In genomic region chr5:116964438-116964837, GRCh38 we compare ENCODE assay signal across 20 cellular contexts.
DNase-seq lines count a peak whose midpoint lies in the region; ATAC-seq lines count a peak whose summit lies in the region.
"Had no signal": no experiment of that assay in that cellular context is flagged by ENCODE, and none has a peak within 500 bp of the region (broad histone marks: within the 10 kb centered on the region; RNA-seq: fewer than 3 reads in every experiment).

No MANE protein-coding gene starts in this region.

- in situ Hi-C loops in SK-MEL-5 (cut with HindIII; ENCODE audit: low pct_unique_long_range_greater_than_20kb, low sequenced_read_pairs) = no loop called here

- ATAC-seq in GM19397 (IDR thresholded peaks at IDR 0.05; ENCODE audit: unreplicated experiment) (no peak), HG02798 (IDR thresholded peaks at IDR 0.05; ENCODE audit: poor library complexity, unreplicated experiment) (no peak), HG02981 (IDR thresholded peaks at IDR 0.05; ENCODE audit: unreplicated experiment) (no peak), HG03108 (IDR thresholded peaks at IDR 0.05; ENCODE audit: unreplicated experiment) (no peak)
- ATAC-seq: A549 had no signal

- DNase-seq in SK-MEL-5 (ENCODE audit: low read depth, low spot score) = peak; percentile 60
- peak; percentile 53 for DNase-seq in globus pallidus (ENCODE audit: low spot score)
- DNase-seq in pons (ENCODE audit: low spot score) = peak; percentile 72
- DNase-seq: 8988T; ACHN; AML-193; C1 segment of cervical spinal cord; Calu3; CD4-positive, alpha-beta memory T cell; COR-L47; DMS53; DMS79 treated with DMSO at 0.1 percent for 48 hours; GF-D8; GOT3; HFFc6 had no signal
